ENCODE assay signal across 10 cellular contexts in the genomic region with DNA sequence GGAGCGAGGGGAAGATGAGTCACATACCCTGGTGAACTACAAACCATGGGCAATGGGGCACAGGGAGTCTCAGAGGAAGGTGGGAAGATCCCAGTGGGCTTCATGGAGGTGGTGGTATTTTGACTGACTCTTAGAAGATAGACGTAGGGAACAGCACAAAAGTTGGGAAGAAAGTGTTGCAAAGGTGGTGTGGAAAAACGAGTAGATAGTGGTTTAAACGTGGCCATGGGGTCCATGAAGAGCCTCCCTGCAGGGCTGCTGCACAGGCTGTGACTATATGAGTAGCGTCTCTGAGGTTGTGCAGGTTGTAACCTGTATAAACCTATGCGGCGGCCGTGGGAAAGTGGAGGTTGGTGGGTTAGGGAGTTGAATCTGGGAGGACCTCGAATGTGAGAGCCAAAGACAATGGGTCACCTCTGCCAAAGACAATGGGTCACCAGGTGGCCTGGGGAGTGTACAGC. TPM values are rescaled to one million over a fixed set of nuclear protein-coding genes. Genes with fewer than 3 reads are reported as not detected.
DNase-seq lines count a peak whose midpoint lies in the region; ATAC-seq and TF ChIP-seq lines count a peak whose summit lies in the region.
"Had no signal": no experiment of that assay in that cellular context is flagged by ENCODE, and none has a peak within 500 bp of the region (broad histone marks: within the 10 kb centered on the region; RNA-seq: fewer than 3 reads in every experiment).

No MANE protein-coding gene starts in this region.

- peaks cover 15% of the 10 kb centered on the region for H3K4me1 ChIP-seq in foreskin keratinocyte
- H3K4me1 ChIP-seq in stomach smooth muscle (ENCODE audit: control insufficient read depth, insufficient read depth, low read length), result peaks cover 31% of the 10 kb centered on the region

- H3K27me3 ChIP-seq in foreskin keratinocyte (peaks cover 3% of the 10 kb centered on the region), stomach smooth muscle (ENCODE audit: control insufficient read depth in 1 of 2, insufficient read depth in 2 of 2, low read length in 2 of 2) (peaks cover 7 to 16% of the 10 kb centered on the region in 2 donors)

- H3K4me3 ChIP-seq in stomach smooth muscle (ENCODE audit: low read length in 2 of 2), result peak overlapping the region in 1 of 2 donors; percentile 35

- H3K36me3 ChIP-seq in stomach smooth muscle (ENCODE audit: control insufficient read depth in 2 of 2, insufficient read depth in 2 of 2, low read length in 2 of 2), result no peaks in the 10 kb centered on the region

- in situ Hi-C loops in GM13976 (cut with MboI; ENCODE audit: low sequenced_read_pairs, unreplicated experiment), result no loop called here

- peaks cover 22% of the 10 kb centered on the region for H3K4me1 Mint-ChIP-seq in activated naive CD8-positive, alpha-beta T cell treated with anti-CD3 and anti-CD28 coated beads for 36 hours

- H3K27me3 Mint-ChIP-seq in activated naive CD8-positive, alpha-beta T cell treated with anti-CD3 and anti-CD28 coated beads for 36 hours, result peaks cover 45% of the 10 kb centered on the region

- no peaks in the 10 kb centered on the region for H3K9me3 Mint-ChIP-seq in activated naive CD8-positive, alpha-beta T cell treated with anti-CD3 and anti-CD28 coated beads for 36 hours
- H3K9me3 Mint-ChIP-seq: natural killer cell had no signal

- H3K27ac ChIP-seq in foreskin keratinocyte, result peak overlapping the region; percentile 2
- peak overlapping the region; percentile 58 for H3K27ac ChIP-seq in stomach smooth muscle (ENCODE audit: low read length)
- H3K27ac ChIP-seq: 22Rv1 had no signal

- TF ChIP-seq CTCF in foreskin keratinocyte (conservative IDR thresholded peaks at IDR 0.05), result no peak
- TF ChIP-seq CTCF in GM13976 (IDR thresholded peaks at IDR 0.05; ENCODE audit: borderline replicate concordance, control extremely low read depth, extremely low read depth, insufficient read depth, missing control alignments), result no peak

- H3K36me3 Mint-ChIP-seq in activated naive CD8-positive, alpha-beta T cell treated with anti-CD3 and anti-CD28 coated beads for 36 hours, result no peaks in the 10 kb centered on the region
- H3K36me3 Mint-ChIP-seq: natural killer cell had no signal

- peak; percentile 48 for ATAC-seq in foreskin keratinocyte
- no peak for ATAC-seq in HG03095 (IDR thresholded peaks at IDR 0.05; ENCODE audit: unreplicated experiment)

- no peaks in the 10 kb centered on the region for H3K9me3 ChIP-seq in stomach smooth muscle (ENCODE audit: control insufficient read depth in 2 of 2, low read length in 2 of 2)

- DNase-seq in NCI-H146 (lab: John Stamatoyannopoulos, UW), result peak; percentile 16
- no peak for DNase-seq in NCI-H146 treated with DMSO at 0.1 percent for 48 hours (lab: John Stamatoyannopoulos, UW; ENCODE audit: unreplicated experiment)
- DNase-seq in activated naive CD8-positive, alpha-beta T cell treated with anti-CD3 and anti-CD28 coated beads for 36 hours, result no peak
- peak; percentile 43 to 71 for DNase-seq in foreskin keratinocyte
- DNase-seq in GM13976 (ENCODE audit: low spot score), result no peak
- no peak for DNase-seq in germinal center (ENCODE audit: low spot score)

- peak overlapping the region; percentile 50 for H3K4me3 Mint-ChIP-seq in activated naive CD8-positive, alpha-beta T cell treated with anti-CD3 and anti-CD28 coated beads for 36 hours
- H3K4me3 Mint-ChIP-seq: natural killer cell had no signal

- H3K9ac ChIP-seq in stomach smooth muscle (ENCODE audit: low read length in 2 of 2), result peak overlapping the region in 1 of 2 donors; percentile 47

- H3K27ac Mint-ChIP-seq in activated naive CD8-positive, alpha-beta T cell treated with anti-CD3 and anti-CD28 coated beads for 36 hours, result peak overlapping the region; percentile 64

RNA-seq across cellular contexts. Expression of a gene that starts 13.8 kb away (rescaled TPM):
- total RNA-seq in activated naive CD8-positive, alpha-beta T cell treated with anti-CD3 and anti-CD28 coated beads for 36 hours, result 10 to 100 TPM; 10.4 to 12.1 TPM
- total RNA-seq in foreskin keratinocyte, result 38.0 and 39.8 TPM in 2 replicates
- polyA plus RNA-seq in foreskin keratinocyte, result 30.5 and 30.9 TPM in 2 replicates

RNA-seq across cellular contexts. Expression of a gene that starts 17.5 kb away (rescaled TPM):
- total RNA-seq in activated naive CD8-positive, alpha-beta T cell treated with anti-CD3 and anti-CD28 coated beads for 36 hours, result under 1 TPM; 0.14 to 0.66 TPM
- total RNA-seq in foreskin keratinocyte, result 0.85 TPM in 2 replicates
- polyA plus RNA-seq in foreskin keratinocyte, result 0.61 and 0.82 TPM in 2 replicates

RNA-seq across cellular contexts. Expression of a gene that starts 17.6 kb away (rescaled TPM):
- 10 to 100 TPM; 12.6 to 13.9 TPM for total RNA-seq in activated naive CD8-positive, alpha-beta T cell treated with anti-CD3 and anti-CD28 coated beads for 36 hours
- 38.8 and 46.0 TPM in 2 replicates for total RNA-seq in foreskin keratinocyte
- polyA plus RNA-seq in foreskin keratinocyte, result 24.1 and 27.9 TPM in 2 replicates

RNA-seq across cellular contexts. Expression of a gene that starts 26.1 kb away (rescaled TPM):
- total RNA-seq in activated naive CD8-positive, alpha-beta T cell treated with anti-CD3 and anti-CD28 coated beads for 36 hours, result 10 to 100 TPM; 40.6 to 41.9 TPM
- total RNA-seq in foreskin keratinocyte, result 15.8 and 17.2 TPM in 2 replicates
- 11.6 and 13.8 TPM in 2 replicates for polyA plus RNA-seq in foreskin keratinocyte

RNA-seq across cellular contexts. Expression of a gene that starts 26.1 kb away (rescaled TPM):
- 10 to 100 TPM; 56.3 to 58.1 TPM for total RNA-seq in activated naive CD8-positive, alpha-beta T cell treated with anti-CD3 and anti-CD28 coated beads for 36 hours
- total RNA-seq in foreskin keratinocyte, result 81.4 and 88.5 TPM in 2 replicates
- 107 and 114 TPM in 2 replicates for polyA plus RNA-seq in foreskin keratinocyte

Comparison
In these comparisons a context has a peak if more than half of its experiments do, and no peak if none do; other contexts are left out.
1. DNase-seq: peak in NCI-H146 (single experiment) and foreskin keratinocyte (2 of 2); none in NCI-H146 treated with DMSO at 0.1 percent for 48 hours (single experiment), activated naive CD8-positive, alpha-beta T cell treated with anti-CD3 and anti-CD28 coated beads for 36 hours (single experiment), GM13976 (single experiment) and germinal center (single experiment).